Comparison of ENCODE assay signal across 8 cellular contexts in genomic region chr1:63774617-63775417, GRCh38. TPM values are rescaled to one million over a fixed set of nuclear protein-coding genes. Genes with fewer than 3 reads are reported as not detected.
A peak's percentile ranks its signal among the peaks of the same experiment; 100 is the strongest.
DNase-seq lines count a peak whose midpoint lies in the region; ATAC-seq and TF ChIP-seq lines count a peak whose summit lies in the region.

No MANE protein-coding gene starts in this region.

- H3K4me1 Mint-ChIP-seq in activated T-helper 2 cell treated with anti-CD3 and anti-CD28 coated beads, Interferon-gamma antibody, Interleukin-2, Interleukin-4, amounts not matched to agents 10 μg/mL and 5 μg/mL and 100 μg/mL, durations not matched to agents 14 hours and 24 hours and 36 hours (ENCODE audit: low read depth), result peaks cover 16% of the 10 kb centered on the region
- peaks cover 44% of the 10 kb centered on the region for H3K4me1 Mint-ChIP-seq in osteocyte (ENCODE audit: unreplicated experiment)

- H3K4me3 Mint-ChIP-seq in activated T-helper 2 cell treated with anti-CD3 and anti-CD28 coated beads, Interferon-gamma antibody, Interleukin-2, Interleukin-4, amounts not matched to agents 10 μg/mL and 5 μg/mL and 100 μg/mL, durations not matched to agents 14 hours and 24 hours and 36 hours (ENCODE audit: low read depth), result peak overlapping the region; percentile 58
- H3K4me3 Mint-ChIP-seq in osteocyte (ENCODE audit: unreplicated experiment), result peak overlapping the region; percentile 98

- no peak overlapping the region for H3K27ac Mint-ChIP-seq in activated T-helper 2 cell treated with anti-CD3 and anti-CD28 coated beads, Interferon-gamma antibody, Interleukin-2, Interleukin-4, amounts not matched to agents 10 μg/mL and 5 μg/mL and 100 μg/mL, durations not matched to agents 14 hours and 24 hours and 36 hours
- H3K27ac Mint-ChIP-seq in osteocyte (ENCODE audit: unreplicated experiment), result peak overlapping the region; percentile 71

- no peaks in the 10 kb centered on the region for H3K9me3 ChIP-seq in heart left ventricle

- no peak for TF ChIP-seq POLR2A in heart left ventricle (IDR thresholded peaks at IDR 0.05)

- DNase-seq in NCI-H2029 treated with DMSO at 0.1 percent for 48 hours (lab: John Stamatoyannopoulos, UW) (peak; percentile 48), NCI-H2029 (lab: John Stamatoyannopoulos, UW) (no peak), HK-2 (ENCODE audit: unreplicated experiment) (peak; percentile 56), heart left ventricle (peak in 4 of 5 donors; percentile 36 to 63 (median 48)), osteocyte (ENCODE audit: extremely low spot score, unreplicated experiment) (no peak), midbrain (lab: John Stamatoyannopoulos, UW) (no peak)
- no peak for DNase-seq in activated T-helper 2 cell treated with anti-CD3 and anti-CD28 coated beads, Interferon-gamma antibody, Interleukin-2, Interleukin-4, amounts not matched to agents 10 μg/mL and 5 μg/mL and 100 μg/mL, durations not matched to agents 14 hours and 24 hours and 36 hours (ENCODE audit: low spot score)

- intact Hi-C loops in activated T-helper 2 cell treated with anti-CD3 and anti-CD28 coated beads, Interferon-gamma antibody, Interleukin-2, Interleukin-4, amounts not matched to agents 10 μg/mL and 5 μg/mL and 100 μg/mL, durations not matched to agents 14 hours and 24 hours and 36 hours (cut with micrococcal nuclease), result loop anchor here (5.0 kb wide), 1 partner anchor 472 kb away; no protein-coding TSS in a partner anchor
- intact Hi-C loops in heart left ventricle (cut with DNase I), result loop anchor here (2.0 to 10.0 kb wide), 21 partner anchors 70 to 470 kb away; no protein-coding TSS in a partner anchor

- no peaks in the 10 kb centered on the region for H3K36me3 ChIP-seq in heart left ventricle

- no peaks in the 10 kb centered on the region for H3K36me3 Mint-ChIP-seq in activated T-helper 2 cell treated with anti-CD3 and anti-CD28 coated beads, Interferon-gamma antibody, Interleukin-2, Interleukin-4, amounts not matched to agents 10 μg/mL and 5 μg/mL and 100 μg/mL, durations not matched to agents 14 hours and 24 hours and 36 hours (ENCODE audit: low read depth)
- no peaks in the 10 kb centered on the region for H3K36me3 Mint-ChIP-seq in osteocyte (ENCODE audit: unreplicated experiment)

- WGBS in heart left ventricle, 4 donors, result 1% methylated on average over 36 to 72 of the region's 72 CpGs

- H3K4me1 ChIP-seq in heart left ventricle, result peaks cover 0 to 45% (median 16%) of the 10 kb centered on the region in 12 donors

- peak overlapping the region; percentile 74 to 99 (median 92) for H3K27ac ChIP-seq in heart left ventricle

- peaks cover 70% of the 10 kb centered on the region for H3K27me3 Mint-ChIP-seq in activated T-helper 2 cell treated with anti-CD3 and anti-CD28 coated beads, Interferon-gamma antibody, Interleukin-2, Interleukin-4, amounts not matched to agents 10 μg/mL and 5 μg/mL and 100 μg/mL, durations not matched to agents 14 hours and 24 hours and 36 hours (ENCODE audit: low read depth)
- H3K27me3 Mint-ChIP-seq in osteocyte (ENCODE audit: unreplicated experiment), result no peaks in the 10 kb centered on the region

- peak overlapping the region; percentile 55 to 94 (median 73) for H3K4me3 ChIP-seq in heart left ventricle

- ATAC-seq in heart left ventricle, result peak in 3 of 4 donors; percentile 38 to 43 (median 38)
- no peak for ATAC-seq in HG03342 (IDR thresholded peaks at IDR 0.05; ENCODE audit: unreplicated experiment)

- H3K9me3 Mint-ChIP-seq in activated T-helper 2 cell treated with anti-CD3 and anti-CD28 coated beads, Interferon-gamma antibody, Interleukin-2, Interleukin-4, amounts not matched to agents 10 μg/mL and 5 μg/mL and 100 μg/mL, durations not matched to agents 14 hours and 24 hours and 36 hours, result no peaks in the 10 kb centered on the region
- no peaks in the 10 kb centered on the region for H3K9me3 Mint-ChIP-seq in osteocyte (ENCODE audit: unreplicated experiment)

- TF ChIP-seq CTCF in heart left ventricle (IDR thresholded peaks at IDR 0.05) (no peak), osteocyte (IDR thresholded peaks at IDR 0.05) (no peak)

- peaks cover 0 to 46% (median 0%) of the 10 kb centered on the region in 9 donors for H3K27me3 ChIP-seq in heart left ventricle

RNA-seq across cellular contexts. Expression of gene ROR1, which starts 1.0 kb away (rescaled TPM):
- 0.09 TPM in 1 of 2 replicates, not detected in the other for total RNA-seq in activated T-helper 2 cell treated with anti-CD3 and anti-CD28 coated beads, Interferon-gamma antibody, Interleukin-2, Interleukin-4, amounts not matched to agents 10 μg/mL and 5 μg/mL and 100 μg/mL, durations not matched to agents 14 hours and 24 hours and 36 hours
- total RNA-seq in heart left ventricle, result 10 to 100 TPM; 13.4 to 35.3 (median 19.6) TPM
- polyA plus RNA-seq in heart left ventricle, result 1 to 10 TPM; 4.1 to 9.6 TPM
- 20.6 and 21.8 TPM in 2 replicates for total RNA-seq in osteocyte

Comparison
In these comparisons a context has a peak if more than half of its experiments do, and no peak if none do; other contexts are left out.
1. DNase-seq: peak in NCI-H2029 treated with DMSO at 0.1 percent for 48 hours (single experiment), HK-2 (single experiment) and heart left ventricle (4 of 5); none in NCI-H2029 (single experiment), activated T-helper 2 cell treated with anti-CD3 and anti-CD28 coated beads, Interferon-gamma antibody, Interleukin-2, Interleukin-4, amounts not matched to agents 10 μg/mL and 5 μg/mL and 100 μg/mL, durations not matched to agents 14 hours and 24 hours and 36 hours (single experiment), osteocyte (single experiment) and midbrain (single experiment).
2. RNA of gene ROR1, which starts 1.0 kb away (total RNA-seq): 20.6 to 21.8 TPM in osteocyte and 13.4 to 35.3 TPM in heart left ventricle; 0.09 TPM in activated T-helper 2 cell treated with anti-CD3 and anti-CD28 coated beads, Interferon-gamma antibody, Interleukin-2, Interleukin-4, amounts not matched to agents 10 μg/mL and 5 μg/mL and 100 μg/mL, durations not matched to agents 14 hours and 24 hours and 36 hours; every median in the first group is over 10 times any median in the second.